18 cellular contexts compared by ENCODE assay signal in the genomic region with DNA sequence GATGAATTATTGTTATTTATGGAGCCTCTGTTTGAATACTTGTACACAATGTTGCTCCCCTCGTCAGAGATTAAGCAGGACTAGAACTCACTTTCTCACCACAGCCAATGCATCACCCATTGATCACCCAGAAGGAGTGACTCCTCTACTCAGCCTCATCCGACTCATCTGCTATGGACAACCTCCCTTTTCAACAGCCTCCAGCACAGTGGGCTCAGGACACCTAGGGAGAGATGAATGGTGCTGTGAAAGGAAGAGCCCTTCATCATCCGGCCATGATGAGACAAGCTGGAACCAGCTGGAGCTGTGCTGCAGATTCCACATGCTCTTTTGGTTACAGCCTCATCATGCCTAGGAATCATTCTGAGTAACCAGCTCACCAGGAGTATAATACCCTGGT. TPM values are rescaled to one million over a fixed set of nuclear protein-coding genes. Genes with fewer than 3 reads are reported as not detected.
DNase-seq lines count a peak whose midpoint lies in the region; ATAC-seq and TF ChIP-seq lines count a peak whose summit lies in the region.
"Had no signal": no experiment of that assay in that cellular context is flagged by ENCODE, and none has a peak within 500 bp of the region (broad histone marks: within the 10 kb centered on the region; RNA-seq: fewer than 3 reads in every experiment).

No MANE protein-coding gene starts in this region.

- H3K4me1 ChIP-seq in HEK293 (ENCODE audit: control insufficient read depth, insufficient read depth, low read length): no peaks in the 10 kb centered on the region

- no peak overlapping the region for H3K4me3 Mint-ChIP-seq in activated T-helper 17 cell treated with anti-CD3 and anti-CD28 coated beads, Interleukin-2, amount 50 U/mL, for 72 hours
- no peak overlapping the region for H3K4me3 Mint-ChIP-seq in immature natural killer cell
- no peak overlapping the region for H3K4me3 Mint-ChIP-seq in CD4-positive, alpha-beta T cell

- no peak for TF ChIP-seq CTCF in HEK293 (tag by site-specific recombination; IDR thresholded peaks at IDR 0.05)
- no peak for TF ChIP-seq CTCF in CD4-positive, alpha-beta T cell (IDR thresholded peaks at IDR 0.05)

- H3K9me3 Mint-ChIP-seq in activated T-helper 17 cell treated with anti-CD3 and anti-CD28 coated beads, Interleukin-2, amount 50 U/mL, for 72 hours: no peaks in the 10 kb centered on the region
- peaks cover 0 to 4% (median under 1%) of the 10 kb centered on the region in 6 donors for H3K9me3 Mint-ChIP-seq in immature natural killer cell
- no peaks in the 10 kb centered on the region for H3K9me3 Mint-ChIP-seq in CD4-positive, alpha-beta T cell

- H3K27ac ChIP-seq in HEK293 (ENCODE audit: extremely low read depth, low read depth, low read length): no peak overlapping the region
- H3K27ac ChIP-seq in CD4-positive, alpha-beta T cell (ENCODE audit: low read depth, low read length): no peak overlapping the region
- H3K27ac ChIP-seq: SJSA1 had no signal

- intact Hi-C loops in CD4-positive, alpha-beta T cell (cut with DNase I, micrococcal nuclease): no loop called here

- no peaks in the 10 kb centered on the region for H3K9me3 ChIP-seq in HEK293 (ENCODE audit: control insufficient read depth, insufficient read depth, low read depth, low read length)
- no peaks in the 10 kb centered on the region for H3K9me3 ChIP-seq in CD4-positive, alpha-beta T cell (ENCODE audit: control insufficient read depth, low read length)

- H3K27me3 Mint-ChIP-seq in activated T-helper 17 cell treated with anti-CD3 and anti-CD28 coated beads, Interleukin-2, amount 50 U/mL, for 72 hours: peaks cover 39% of the 10 kb centered on the region
- H3K27me3 Mint-ChIP-seq in immature natural killer cell (ENCODE audit: low read depth in 3 of 3): peaks cover 6 to 13% (median 10%) of the 10 kb centered on the region in 3 donors
- peaks cover 47% of the 10 kb centered on the region for H3K27me3 Mint-ChIP-seq in CD4-positive, alpha-beta T cell

- CTCF ChIA-PET in HEK293 (lab: Yijun Ruan, JAX): interaction anchor here (0.6 to 5.6 kb wide), 4 partner anchors 15 to 363 kb away, joined by 3 to 72 read pairs (median 4); no protein-coding TSS in a partner anchor
- CTCF ChIA-PET in CD4-positive, alpha-beta T cell (lab: Charles Lee): no interaction called here

- H3K36me3 ChIP-seq in HEK293 (ENCODE audit: control insufficient read depth in 2 of 2, insufficient read depth in 1 of 2, low read length in 2 of 2): no peaks in the 10 kb centered on the region
- H3K36me3 ChIP-seq: SJSA1 had no signal

- no peak overlapping the region for H3K4me3 ChIP-seq in HEK293 (ENCODE audit: low read depth, low read length)
- H3K4me3 ChIP-seq: SJSA1 had no signal

- ATAC-seq in activated T-helper 17 cell treated with anti-CD3 and anti-CD28 coated beads, Interleukin-2, amount 50 U/mL, for 72 hours (replicated peaks): peak; percentile 28
- ATAC-seq in GM18858 (IDR thresholded peaks at IDR 0.05; ENCODE audit: unreplicated experiment): no peak
- no peak for ATAC-seq in CD4-positive, alpha-beta T cell (ENCODE audit: poor library complexity)
- ATAC-seq in HG03520 (IDR thresholded peaks at IDR 0.05; ENCODE audit: unreplicated experiment): no peak
- ATAC-seq: HepG2, PC-3 had no signal

- no peak overlapping the region for H3K27ac Mint-ChIP-seq in activated T-helper 17 cell treated with anti-CD3 and anti-CD28 coated beads, Interleukin-2, amount 50 U/mL, for 72 hours
- no peak overlapping the region for H3K27ac Mint-ChIP-seq in immature natural killer cell
- no peak overlapping the region for H3K27ac Mint-ChIP-seq in CD4-positive, alpha-beta T cell

- H3K4me1 Mint-ChIP-seq in activated T-helper 17 cell treated with anti-CD3 and anti-CD28 coated beads, Interleukin-2, amount 50 U/mL, for 72 hours: no peaks in the 10 kb centered on the region
- no peaks in the 10 kb centered on the region for H3K4me1 Mint-ChIP-seq in immature natural killer cell
- no peaks in the 10 kb centered on the region for H3K4me1 Mint-ChIP-seq in CD4-positive, alpha-beta T cell (ENCODE audit: low read depth)

- DNase-seq in EH (ENCODE audit: low read depth) (peak; percentile 29), islet precursor cell (peak; percentile 43), immature natural killer cell (no peak)
- no peak for DNase-seq in CD4-positive, alpha-beta T cell
- DNase-seq: C1 segment of cervical spinal cord, H7, KG1, NCI-H1105 treated with DMSO at 0.1 percent for 48 hours, NCI-H187, NCI-H2227 treated with DMSO at 0.1 percent for 48 hours, NCI-H510A treated with DMSO at 0.1 percent for 48 hours, PC-3 had no signal

- peaks cover 7% of the 10 kb centered on the region for H3K27me3 ChIP-seq in CD4-positive, alpha-beta T cell (ENCODE audit: control insufficient read depth, insufficient read depth, low read length)
- H3K27me3 ChIP-seq: SJSA1 had no signal

- POLR2A ChIA-PET in HEK293 (lab: Yijun Ruan, JAX): no interaction called here
- POLR2A ChIA-PET in CD4-positive, alpha-beta T cell (lab: Charles Lee): no interaction called here

- H3K36me3 Mint-ChIP-seq in activated T-helper 17 cell treated with anti-CD3 and anti-CD28 coated beads, Interleukin-2, amount 50 U/mL, for 72 hours (ENCODE audit: low read depth): no peaks in the 10 kb centered on the region
- no peaks in the 10 kb centered on the region for H3K36me3 Mint-ChIP-seq in immature natural killer cell
- H3K36me3 Mint-ChIP-seq in CD4-positive, alpha-beta T cell (ENCODE audit: low read depth): no peaks in the 10 kb centered on the region

TF ChIP-seq in HEK293, 187 proteins besides CTCF, POLR2A, EP300 and RAD21:
- no peak for TF ChIP-seq ZBTB7A (tag by site-specific recombination; IDR thresholded peaks at IDR 0.05; ENCODE audit: low read depth)
- TF ChIP-seq ZIC2 (tag by site-specific recombination; IDR thresholded peaks at IDR 0.05): 0 out of 2 replicates have a peak, but pooled peaks have one; percentile 11
TF ChIP-seq in HEK293: peak in this region for 1.

RNA-seq across cellular contexts. Expression of a gene that starts 15.6 kb away (rescaled TPM):
- total RNA-seq in activated T-helper 17 cell treated with anti-CD3 and anti-CD28 coated beads, Interleukin-2, amount 50 U/mL, for 72 hours: not detected
- polyA plus RNA-seq in immature natural killer cell: not detected
- under 1 TPM in 1 of 2 experiments, not detected in 1; 0.45 TPM for total RNA-seq in CD4-positive, alpha-beta T cell
- total RNA-seq: H7, PC-3, SJSA1 had no signal
- polyA plus RNA-seq: HepG2 had no signal

RNA-seq across cellular contexts. Expression of a gene that starts 51.2 kb away (rescaled TPM):
- 100 to 1,000 TPM in 1 of 2 donors, 10 to 100 TPM in 1; 78.1 to 147 TPM for total RNA-seq in activated T-helper 17 cell treated with anti-CD3 and anti-CD28 coated beads, Interleukin-2, amount 50 U/mL, for 72 hours
- 10 to 100 TPM; 46.9 to 70.7 (median 54.9) TPM for polyA plus RNA-seq in immature natural killer cell
- 10 to 100 TPM; 35.2 to 37.8 TPM for total RNA-seq in CD4-positive, alpha-beta T cell

Comparison
In these comparisons a context has a peak if more than half of its experiments do, and no peak if none do; other contexts are left out.
1. DNase-seq: peak in EH (single experiment) and islet precursor cell (single experiment); none in immature natural killer cell (0 of 3) and CD4-positive, alpha-beta T cell (0 of 10).